In genomic region chr13:110698689-110699088, GRCh38 we compare ENCODE assay signal across 1 cellular context.
TF ChIP-seq lines count a peak whose summit lies in the region.

No MANE protein-coding gene starts in this region.

TF ChIP-seq in GM12878, 131 proteins besides CTCF, POLR2A, EP300 and RAD21 (continued from another document):
- TF ChIP-seq ZBTB40 (IDR thresholded peaks at IDR 0.05; ENCODE audit: borderline replicate concordance) (no peak), ZNF384 (IDR thresholded peaks at IDR 0.05; ENCODE audit: borderline replicate concordance, low read depth, low read length) (peak; percentile 14; the same call in 1 of the 2 replicates), NR2F1 (conservative IDR thresholded peaks at IDR 0.05) (0 out of 2 replicates have a peak, but pooled peaks have one; percentile 28)
